ENCODE assay signal across 9 cellular contexts in the genomic region with DNA sequence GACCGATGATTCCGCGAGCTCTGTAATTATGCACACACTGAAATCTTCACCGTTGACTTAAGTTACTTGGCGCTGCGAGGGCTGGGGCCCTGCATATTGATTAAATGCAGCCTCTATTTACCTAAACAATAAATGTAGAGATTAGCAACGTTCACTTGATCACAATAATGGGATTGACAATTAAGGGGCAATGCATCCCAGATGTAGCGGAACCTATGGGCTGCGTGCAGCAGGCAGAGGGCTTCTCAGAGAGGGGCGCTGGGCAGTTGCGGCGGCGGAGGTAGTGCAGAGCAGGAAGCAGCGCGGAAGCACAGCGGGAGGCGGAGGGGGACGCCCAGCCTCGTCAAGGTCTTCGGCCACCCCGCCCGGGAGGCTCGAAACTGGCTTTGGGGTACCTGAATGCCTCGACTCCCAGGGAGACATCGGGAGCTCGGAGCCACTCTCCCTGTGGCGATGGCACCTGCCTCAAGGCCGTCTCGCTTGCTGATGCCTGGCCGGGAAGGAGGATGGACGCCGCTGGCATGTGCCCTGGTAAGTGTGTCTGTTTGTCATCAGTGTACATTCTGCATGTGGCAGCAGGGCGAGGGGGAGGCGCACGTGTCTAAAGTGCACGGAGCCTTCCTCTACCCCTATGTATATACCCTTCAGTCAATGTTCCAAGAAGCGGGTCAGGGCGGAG. TPM values are rescaled to one million over a fixed set of nuclear protein-coding genes. Genes with fewer than 3 reads are reported as not detected.
A peak's percentile ranks its signal among the peaks of the same experiment; 100 is the strongest.
DNase-seq lines count a peak whose midpoint lies in the region; ATAC-seq and TF ChIP-seq lines count a peak whose summit lies in the region.
"Had no signal": no experiment of that assay in that cellular context is flagged by ENCODE, and none has a peak within 500 bp of the region (broad histone marks: within the 10 kb centered on the region; RNA-seq: fewer than 3 reads in every experiment).

No MANE protein-coding gene starts in this region.

- WGBS in right cardiac atrium, result 3% methylated on average over 38 of the region's 38 CpGs

- H3K4me3 ChIP-seq in right cardiac atrium (ENCODE audit: low read length), result peak overlapping the region; percentile 20
- H3K4me3 ChIP-seq in PC-3 (ENCODE audit: low read length), result no peak overlapping the region

- H3K4me1 Mint-ChIP-seq in stimulated activated memory B cell treated with anti-CD40 and anti-IgM and Interleukin-4, amounts not matched to agents 10 μg/mL and 1 μg/mL and 100 μg/mL, for 72 hours, result peaks cover 33% of the 10 kb centered on the region

- H3K36me3 Mint-ChIP-seq in stimulated activated memory B cell treated with anti-CD40 and anti-IgM and Interleukin-4, amounts not matched to agents 10 μg/mL and 1 μg/mL and 100 μg/mL, for 72 hours, result no peaks in the 10 kb centered on the region

- peaks cover 84% of the 10 kb centered on the region for H3K27me3 Mint-ChIP-seq in stimulated activated memory B cell treated with anti-CD40 and anti-IgM and Interleukin-4, amounts not matched to agents 10 μg/mL and 1 μg/mL and 100 μg/mL, for 72 hours

- intact Hi-C loops in right cardiac atrium (cut with DNase I), result no loop called here
- intact Hi-C loops in PC-3 (cut with micrococcal nuclease), result no loop called here

- POLR2A ChIA-PET in PC-3 (lab: Charles Lee; ENCODE audit: unreplicated experiment), result no interaction called here

- DNase-seq in DMS79 treated with DMSO at 0.1 percent for 48 hours (lab: John Stamatoyannopoulos, UW), result peak; percentile 56
- no peak for DNase-seq in DMS79 (lab: John Stamatoyannopoulos, UW)
- DNase-seq in activated T-cell treated with anti-CD3 and anti-CD28 coated beads, Interleukin-2, amount 50 U/mL, for 48 hours, result peak; percentile 45
- DNase-seq in right cardiac atrium, result no peak
- no peak for DNase-seq in NOMO-1 (lab: John Stamatoyannopoulos, UW; ENCODE audit: unreplicated experiment in 2 of 2)
- DNase-seq in PC-3, result no peak
- DNase-seq in effector CD4-positive, alpha-beta T cell, result no peak

- CTCF ChIA-PET in PC-3 (lab: Charles Lee), result no interaction called here

- no peaks in the 10 kb centered on the region for H3F3A ChIP-seq in PC-3 (ENCODE audit: low read length, unreplicated experiment)

- H3K9me2 ChIP-seq in PC-3 (replicated peaks; ENCODE audit: low read length), result no peaks in the 10 kb centered on the region

- no peaks in the 10 kb centered on the region for H3K9me3 Mint-ChIP-seq in stimulated activated memory B cell treated with anti-CD40 and anti-IgM and Interleukin-4, amounts not matched to agents 10 μg/mL and 1 μg/mL and 100 μg/mL, for 72 hours

- H4K20me1 ChIP-seq in PC-3 (ENCODE audit: low read length), result no peaks in the 10 kb centered on the region

- H3K9ac ChIP-seq in PC-3 (ENCODE audit: low read length), result no peak overlapping the region

- H3K79me2 ChIP-seq in PC-3 (ENCODE audit: low read length), result no peaks in the 10 kb centered on the region

- H3K4me3 Mint-ChIP-seq in stimulated activated memory B cell treated with anti-CD40 and anti-IgM and Interleukin-4, amounts not matched to agents 10 μg/mL and 1 μg/mL and 100 μg/mL, for 72 hours, result peak overlapping the region; percentile 77

- H3K27ac Mint-ChIP-seq in stimulated activated memory B cell treated with anti-CD40 and anti-IgM and Interleukin-4, amounts not matched to agents 10 μg/mL and 1 μg/mL and 100 μg/mL, for 72 hours, result no peak overlapping the region

- no peaks in the 10 kb centered on the region for H3K9me3 ChIP-seq in right cardiac atrium (ENCODE audit: control insufficient read depth, low read length)
- no peaks in the 10 kb centered on the region for H3K9me3 ChIP-seq in PC-3 (ENCODE audit: low read length)

- no TSS peak for BruUV-seq in PC-3 (replicated peaks; lab: Mats Ljungman, UMichigan)

- ATAC-seq in right cardiac atrium (no peak), PC-3 (no peak)
- no peak for ATAC-seq in stimulated activated memory B cell treated with anti-CD40 and anti-IgM and Interleukin-4, amounts not matched to agents 10 μg/mL and 1 μg/mL and 100 μg/mL, for 72 hours

- H3K4me1 ChIP-seq in right cardiac atrium (ENCODE audit: control insufficient read depth, insufficient read depth, low read length) (peaks cover 4% of the 10 kb centered on the region), PC-3 (ENCODE audit: insufficient read depth, low read length) (no peaks in the 10 kb centered on the region)

- no peak overlapping the region for H3K4me2 ChIP-seq in PC-3 (ENCODE audit: low read length)

- no peak overlapping the region for H2AFZ ChIP-seq in PC-3 (ENCODE audit: low read length)

- H3K27ac ChIP-seq in right cardiac atrium (ENCODE audit: low read length), result no peak overlapping the region
- H3K27ac ChIP-seq in PC-3 (ENCODE audit: low read length), result no peak overlapping the region

- H3K27me3 ChIP-seq in right cardiac atrium (ENCODE audit: control insufficient read depth, insufficient read depth) (peaks cover 5% of the 10 kb centered on the region), PC-3 (ENCODE audit: low read length) (no peaks in the 10 kb centered on the region)

- H3K36me3 ChIP-seq in PC-3 (ENCODE audit: low read depth, low read length), result no peaks in the 10 kb centered on the region

- no peak for TF ChIP-seq CTCF in PC-3 (conservative IDR thresholded peaks at IDR 0.05; ENCODE audit: low read depth, low read length)

RNA-seq across cellular contexts. Expression of a gene that starts 7.7 kb away (rescaled TPM):
- total RNA-seq in right cardiac atrium, result not detected
- polyA plus RNA-seq in right cardiac atrium, result not detected
- not detected in 2 replicates for total RNA-seq in PC-3 (2014; rRNA removed)
- total RNA-seq: lung microvascular endothelial cell had no signal

Comparison
In these comparisons a context has a peak if more than half of its experiments do, and no peak if none do; other contexts are left out.
1. DNase-seq: peak in DMS79 treated with DMSO at 0.1 percent for 48 hours (single experiment) and activated T-cell treated with anti-CD3 and anti-CD28 coated beads, Interleukin-2, amount 50 U/mL, for 48 hours (2 of 2); none in DMS79 (single experiment), right cardiac atrium (0 of 3), NOMO-1 (0 of 2), PC-3 (single experiment) and effector CD4-positive, alpha-beta T cell (single experiment).